26 cellular contexts compared by ENCODE assay signal in the genomic region with DNA sequence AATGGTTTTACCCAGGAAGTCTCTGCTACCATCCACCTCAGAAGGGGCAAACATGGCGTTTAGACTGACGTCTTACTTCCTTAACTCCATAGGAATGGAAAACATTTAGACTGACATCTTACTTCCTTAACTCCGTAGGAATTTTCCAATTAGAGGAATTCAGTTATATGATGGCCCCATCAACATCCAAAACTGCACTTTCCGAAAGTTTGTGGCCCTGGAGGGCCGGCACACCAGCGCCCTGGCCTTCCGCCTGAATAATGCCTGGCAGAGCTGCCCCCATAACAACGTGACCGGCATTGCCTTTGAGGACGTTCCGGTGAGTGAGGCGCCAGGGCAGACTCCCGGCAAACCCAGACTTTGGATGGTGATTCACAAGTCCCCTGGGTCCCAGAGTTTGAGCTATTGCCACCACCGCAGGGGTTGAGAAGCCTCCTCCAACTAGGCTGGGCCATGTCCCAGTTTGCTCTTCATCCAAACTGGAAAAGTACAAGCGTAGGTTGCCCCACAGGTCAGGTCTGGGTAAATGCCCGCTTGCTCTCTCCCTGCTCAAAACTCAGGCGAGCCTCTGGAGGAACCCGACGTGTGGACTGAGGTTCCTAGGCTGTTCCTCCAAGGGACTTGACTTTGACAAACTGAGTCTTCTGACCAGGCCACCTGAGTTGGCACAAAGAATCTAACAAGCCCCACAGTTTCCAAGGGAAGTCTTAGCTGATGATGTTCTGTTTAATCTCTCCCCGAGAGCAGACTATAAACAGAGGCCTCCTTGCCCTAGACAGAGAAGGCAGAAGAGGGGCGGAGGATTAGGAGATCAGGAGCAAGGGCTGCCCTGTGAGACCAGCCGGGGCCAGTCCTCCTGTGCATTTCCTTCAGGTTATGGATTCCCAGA. TPM values are rescaled to one million over a fixed set of nuclear protein-coding genes. Genes with fewer than 3 reads are reported as not detected.
DNase-seq lines count a peak whose midpoint lies in the region; ATAC-seq and TF ChIP-seq lines count a peak whose summit lies in the region.
"Had no signal": no experiment of that assay in that cellular context is flagged by ENCODE, and none has a peak within 500 bp of the region (broad histone marks: within the 10 kb centered on the region; RNA-seq: fewer than 3 reads in every experiment).

No MANE protein-coding gene starts in this region.

- H2AFZ ChIP-seq in hepatocyte, result no peak overlapping the region

- in situ Hi-C loops in gastrocnemius medialis (cut with MboI; ENCODE audit: low sequenced_read_pairs in 4 of 4), result no loop called here

- peak in 1 of 2 donors; percentile 6 for ATAC-seq in right cardiac atrium
- peak; percentile 18 to 22 for ATAC-seq in gastrocnemius medialis
- ATAC-seq: A549; activated T-cell treated with anti-CD3 and anti-CD28 coated beads, Interleukin-2, amount 50 U/mL, for 72 hours; naive thymus-derived CD4-positive, alpha-beta T cell; T-helper 17 cell had no signal

- H3K27ac ChIP-seq in right cardiac atrium (ENCODE audit: low read length), result peak overlapping the region; percentile 49
- H3K27ac ChIP-seq in left ventricle myocardium inferior (replicated peaks), result no peak overlapping the region
- H3K27ac ChIP-seq in hepatocyte, result peak overlapping the region; percentile 43
- H3K27ac ChIP-seq in gastrocnemius medialis, result no peak overlapping the region
- no peak overlapping the region for H3K27ac ChIP-seq in vagina
- H3K27ac ChIP-seq: A549, esophagus squamous epithelium had no signal

- DNase-seq in right cardiac atrium (peak; percentile 64 to 71 (median 66)), left ventricle myocardium inferior (no peak), hepatocyte (ENCODE audit: low spot score) (no peak), gastrocnemius medialis (peak in 1 of 2 donors; percentile 29), NCI-H2227 treated with DMSO at 0.1 percent for 48 hours (lab: John Stamatoyannopoulos, UW) (no peak), mesenteric fat pad (ENCODE audit: low spot score) (no peak), vagina (ENCODE audit: extremely low spot score in 2 of 2) (no peak)
- no peak for DNase-seq in activated T-cell treated with anti-CD3 and anti-CD28 coated beads, Interleukin-2, amount 50 U/mL, for 48 hours
- DNase-seq: activated CD4-positive, alpha-beta T cell treated with anti-CD3 and anti-CD28 coated beads for 4 hours; activated naive CD4-positive, alpha-beta T cell treated with anti-CD3 and anti-CD28 coated beads for 36 hours; activated T-cell treated with anti-CD3 and anti-CD28 coated beads, Interleukin-2, amount 50 U/mL, for 72 hours; amniotic stem cell; C1 segment of cervical spinal cord; Calu3; endodermal cell; esophagus squamous epithelium; glutamatergic neuron; H9; mesendoderm; naive thymus-derived CD4-positive, alpha-beta T cell; NCI-H1694 treated with DMSO at 0.1 percent for 48 hours; NCI-H526 treated with DMSO at 0.1 percent for 48 hours; SK-N-SH; stimulated activated CD8-positive, alpha-beta memory T cell treated with anti-CD3 and anti-CD28 coated beads, Interleukin-4, amount 100 ng/mL, for 48 hours; T-helper 17 cell had no signal

- no peaks in the 10 kb centered on the region for H3K79me2 ChIP-seq in hepatocyte

- H3K27me3 ChIP-seq in right cardiac atrium (ENCODE audit: control insufficient read depth, insufficient read depth) (no peaks in the 10 kb centered on the region), left ventricle myocardium inferior (ENCODE audit: low read depth) (no peaks in the 10 kb centered on the region), hepatocyte (no peaks in the 10 kb centered on the region), gastrocnemius medialis (no peaks in the 10 kb centered on the region), vagina (no peaks in the 10 kb centered on the region)
- H3K27me3 ChIP-seq: esophagus squamous epithelium had no signal

- intact Hi-C loops in right cardiac atrium (cut with DNase I) (loop anchor here in 1 of 4 donors (2.0 kb wide), 1 partner anchor 61 kb away; no protein-coding TSS in a partner anchor), left ventricle myocardium inferior (cut with micrococcal nuclease) (no loop called here), gastrocnemius medialis (cut with DNase I; ENCODE audit: low total_unique reads) (no loop called here), vagina (cut with DNase I) (no loop called here)

- no peaks in the 10 kb centered on the region for H3K9me3 ChIP-seq in right cardiac atrium (ENCODE audit: control insufficient read depth, low read length)
- no peaks in the 10 kb centered on the region for H3K9me3 ChIP-seq in left ventricle myocardium inferior (replicated peaks)
- H3K9me3 ChIP-seq in hepatocyte (ENCODE audit: low read depth), result no peaks in the 10 kb centered on the region
- H3K9me3 ChIP-seq in gastrocnemius medialis, result no peaks in the 10 kb centered on the region
- H3K9me3 ChIP-seq in vagina, result no peaks in the 10 kb centered on the region
- H3K9me3 ChIP-seq: A549, esophagus squamous epithelium, SK-N-SH had no signal

- WGBS in right cardiac atrium, result 83% methylated on average over 22 of the region's 22 CpGs
- WGBS in hepatocyte (ENCODE audit: low lambda C conversion rate, missing lambda C conversion rate), result 86% methylated on average over 22 of the region's 22 CpGs

- no peak for TF ChIP-seq CTCF in left ventricle myocardium inferior (IDR thresholded peaks at IDR 0.05; ENCODE audit: borderline replicate concordance)
- no peak for TF ChIP-seq CTCF in hepatocyte (IDR thresholded peaks at IDR 0.05; ENCODE audit: poor library complexity)
- TF ChIP-seq CTCF in gastrocnemius medialis (IDR thresholded peaks at IDR 0.05 in 4 of 5, conservative IDR thresholded peaks at IDR 0.05 in 1 of 5), result no peak
- no peak for TF ChIP-seq CTCF in vagina (IDR thresholded peaks at IDR 0.05)

- no peak for TF ChIP-seq POLR2A in gastrocnemius medialis (IDR thresholded peaks at IDR 0.05)
- TF ChIP-seq POLR2A in vagina (IDR thresholded peaks at IDR 0.05), result no peak

- H3K4me3 ChIP-seq in right cardiac atrium (ENCODE audit: low read length) (no peak overlapping the region), left ventricle myocardium inferior (no peak overlapping the region), hepatocyte (no peak overlapping the region), gastrocnemius medialis (no peak overlapping the region), vagina (no peak overlapping the region)
- H3K4me3 ChIP-seq: A549, esophagus squamous epithelium had no signal

- peaks cover 10% of the 10 kb centered on the region for H3K4me1 ChIP-seq in right cardiac atrium (ENCODE audit: control insufficient read depth, insufficient read depth, low read length)
- H3K4me1 ChIP-seq in left ventricle myocardium inferior, result peaks cover 22% of the 10 kb centered on the region
- H3K4me1 ChIP-seq in hepatocyte (ENCODE audit: insufficient read depth), result peaks cover 4% of the 10 kb centered on the region
- H3K4me1 ChIP-seq in gastrocnemius medialis, result peaks cover 7 to 9% of the 10 kb centered on the region in 2 donors
- peaks cover 5% of the 10 kb centered on the region for H3K4me1 ChIP-seq in vagina
- H3K4me1 ChIP-seq: A549, esophagus squamous epithelium had no signal

- H3K9me2 ChIP-seq in hepatocyte (replicated peaks; ENCODE audit: insufficient read depth), result no peaks in the 10 kb centered on the region
- H3K9me2 ChIP-seq: SK-N-SH had no signal

- H4K20me1 ChIP-seq in hepatocyte (ENCODE audit: insufficient read depth, poor library complexity, severe bottlenecking), result no peaks in the 10 kb centered on the region

- peaks cover 4% of the 10 kb centered on the region for H3K36me3 ChIP-seq in left ventricle myocardium inferior
- H3K36me3 ChIP-seq in hepatocyte (replicated peaks; ENCODE audit: insufficient read depth, low read depth), result no peaks in the 10 kb centered on the region
- H3K36me3 ChIP-seq in gastrocnemius medialis, result no peaks in the 10 kb centered on the region
- no peaks in the 10 kb centered on the region for H3K36me3 ChIP-seq in vagina

- H3K4me2 ChIP-seq in hepatocyte, result no peak overlapping the region
- H3K4me2 ChIP-seq: A549, SK-N-SH had no signal

RNA-seq across cellular contexts. Expression of gene MESD, which starts 57.7 kb away (rescaled TPM):
- total RNA-seq in right cardiac atrium (10 to 100 TPM; 15.7 to 18.9 (median 17.3) TPM), left ventricle myocardium inferior (13.5 TPM), hepatocyte (27.1 and 27.4 TPM in 2 replicates), gastrocnemius medialis (1 to 10 TPM; 5.5 to 7.9 (median 6.6) TPM), mesenteric fat pad (30.2 TPM), vagina (17.9 TPM)
- polyA plus RNA-seq in right cardiac atrium (13.2 TPM), hepatocyte (47.6 and 52.2 TPM in 2 replicates)

Comparison
In these comparisons a context has a peak if more than half of its experiments do, and no peak if none do; other contexts are left out.
1. DNase-seq: peak in right cardiac atrium (3 of 3); none in left ventricle myocardium inferior (single experiment), hepatocyte (single experiment), activated T-cell treated with anti-CD3 and anti-CD28 coated beads, Interleukin-2, amount 50 U/mL, for 48 hours (0 of 2), NCI-H2227 treated with DMSO at 0.1 percent for 48 hours (single experiment), mesenteric fat pad (single experiment) and vagina (0 of 2).
2. H3K27ac ChIP-seq: peak in right cardiac atrium (single experiment) and hepatocyte (single experiment); none in left ventricle myocardium inferior (single experiment), gastrocnemius medialis (0 of 4) and vagina (single experiment).